8 cellular contexts compared by ENCODE assay signal in the genomic region with DNA sequence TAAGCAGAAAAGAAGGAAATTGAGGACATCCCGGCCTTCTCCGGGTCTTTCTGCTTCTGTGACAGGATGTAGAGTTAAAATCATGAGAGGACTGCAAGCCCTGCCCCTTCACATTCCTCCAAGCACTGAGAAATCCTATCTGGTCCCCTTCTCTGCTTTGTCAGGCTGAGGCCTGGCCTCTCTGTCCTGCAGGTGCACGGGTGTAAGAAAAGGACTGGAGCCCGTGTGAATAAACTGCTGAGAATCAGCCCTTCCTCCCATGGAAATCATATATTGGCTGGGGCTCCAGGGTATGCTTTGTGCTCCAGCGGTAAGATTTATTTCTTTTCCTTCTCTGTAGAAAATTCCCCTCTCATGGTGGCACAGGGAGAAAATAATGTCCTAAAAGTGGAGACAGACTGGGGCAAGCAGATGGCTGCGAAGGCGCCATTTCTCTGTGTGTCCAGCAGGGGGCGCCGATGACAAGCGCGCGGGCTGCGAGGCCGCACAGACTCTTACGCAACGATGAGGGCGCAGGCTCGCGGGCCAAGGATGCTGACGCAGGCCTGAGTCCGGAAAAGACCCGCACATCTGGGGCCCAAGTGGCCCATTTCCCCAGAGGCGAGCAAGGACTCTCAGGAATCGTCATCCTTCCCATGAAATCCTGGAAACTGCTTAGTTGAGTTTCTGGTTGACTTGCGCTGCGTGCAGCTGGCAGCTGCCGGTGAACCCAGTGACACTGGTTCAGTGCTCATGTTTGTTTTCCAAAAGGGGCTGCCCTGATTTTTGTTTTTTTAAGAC.
A peak's percentile ranks its signal among the peaks of the same experiment; 100 is the strongest.
DNase-seq lines count a peak whose midpoint lies in the region; ATAC-seq and TF ChIP-seq lines count a peak whose summit lies in the region.

No MANE protein-coding gene starts in this region.

- peak; percentile 95 for TF ChIP-seq CTCF in astrocyte of the cerebellum (IDR thresholded peaks at IDR 0.05; ENCODE audit: low read depth, low read length, missing control alignments)

- H3K4me3 ChIP-seq in astrocyte of the cerebellum (ENCODE audit: low read depth, low read length), result peak overlapping the region; percentile 25

- ATAC-seq in GM18505 (IDR thresholded peaks at IDR 0.05; ENCODE audit: unreplicated experiment) (peak; percentile 91), HG02943 (IDR thresholded peaks at IDR 0.05; ENCODE audit: low read depth, unreplicated experiment) (peak; percentile 98)

- TF ChIP-seq POLR2A in GM18505 (IDR thresholded peaks at IDR 0.05; ENCODE audit: borderline replicate concordance, extremely low read depth, insufficient read depth, insufficient read length), result no peak

- peak; percentile 88 for DNase-seq in NCI-H146 treated with DMSO at 0.1 percent for 48 hours (lab: John Stamatoyannopoulos, UW; ENCODE audit: unreplicated experiment)
- DNase-seq in T-helper 22 cell (ENCODE audit: low read depth), result peak; percentile 12
- DNase-seq in astrocyte of the cerebellum (ENCODE audit: low read depth), result peak; percentile 68
- peak; percentile 32 to 95 (median 81) for DNase-seq in hypothalamus (lab: John Stamatoyannopoulos, UW)
- peak; percentile 53 for DNase-seq in renal cortical epithelial cell (ENCODE audit: low read depth)
- no peak for DNase-seq in GF-D8 (lab: John Stamatoyannopoulos, UW)

- in situ Hi-C loops in astrocyte of the cerebellum (cut with HindIII; ENCODE audit: low sequenced_read_pairs), result no loop called here
